14 cellular contexts compared by ENCODE assay signal in the genomic region with DNA sequence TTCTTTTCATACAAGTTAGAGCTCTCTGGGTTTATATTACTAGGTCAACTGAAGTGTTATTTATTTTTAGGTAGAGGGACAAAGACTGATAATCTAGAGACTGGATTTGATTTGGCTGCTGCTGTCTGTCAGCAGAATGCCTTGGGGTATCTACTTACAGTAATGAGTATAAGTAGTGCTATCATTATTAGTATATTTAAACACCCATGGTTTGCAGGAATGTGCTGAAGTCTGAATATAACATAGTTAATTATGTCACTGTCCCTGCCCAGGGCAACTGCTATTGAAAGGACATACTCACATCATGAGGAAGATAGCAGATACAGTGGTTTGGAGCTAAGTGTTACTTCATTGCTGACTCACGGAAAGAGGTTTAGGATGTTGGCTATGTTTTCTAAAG.
"Had no signal": no experiment of that assay in that cellular context is flagged by ENCODE, and none has a peak within 500 bp of the region (broad histone marks: within the 10 kb centered on the region; RNA-seq: fewer than 3 reads in every experiment).

No MANE protein-coding gene starts in this region.

- H3K9me3 ChIP-seq: adrenal gland, esophagus muscularis mucosa, left lung, pancreas, thyroid gland, uterus had no signal

- H3K27ac ChIP-seq: adrenal gland, esophagus muscularis mucosa, left lung, neural progenitor cell, pancreas, thyroid gland, uterus had no signal

- H3K36me3 ChIP-seq: adrenal gland, esophagus muscularis mucosa, left lung, neural progenitor cell, pancreas, thyroid gland, uterus had no signal

- H3K27me3 ChIP-seq: adrenal gland, esophagus muscularis mucosa, left lung, neural progenitor cell, thyroid gland, uterus had no signal

- H3K9ac ChIP-seq: neural progenitor cell had no signal

- H3K4me3 ChIP-seq: adrenal gland, esophagus muscularis mucosa, left lung, neural progenitor cell, pancreas, thyroid gland, uterus had no signal

- H2AFZ ChIP-seq: neural progenitor cell had no signal

- H3K4me1 ChIP-seq: adrenal gland, esophagus muscularis mucosa, left lung, neural progenitor cell, pancreas, thyroid gland, uterus had no signal

- DNase-seq: activated CD4-positive, alpha-beta T cell treated with anti-CD3 and anti-CD28 coated beads, Interleukin-2, amount 10 ng/mL, durations not matched to agents 7 days and 5 days; activated CD4-positive, CD25-positive, alpha-beta regulatory T cell; activated CD8-positive, alpha-beta memory T cell treated with anti-CD3 and anti-CD28 coated beads for 24 hours; activated naive CD4-positive, alpha-beta T cell treated with anti-CD3 and anti-CD28 coated beads, Interleukin-2, amount 10 ng/mL, durations not matched to agents 7 days and 5 days; adrenal gland; left lung; pancreas; retina; thyroid gland; uterus had no signal

- H3K4me2 ChIP-seq: neural progenitor cell had no signal

- ATAC-seq: activated T-helper 17 cell treated with anti-CD3 and anti-CD28 coated beads, Interleukin-2, amount 50 U/mL, for 72 hours; left lung; pancreas; stimulated activated effector memory CD8-positive, alpha-beta T cell treated with anti-CD3 and anti-CD28 coated beads, Interleukin-12 subunit alpha, Interleukin-12 subunit beta, amount 100 ng/mL, for 72 hours had no signal
